1 cellular context compared by ENCODE assay signal in genomic region chr1:109508873-109509175, GRCh38.
TF ChIP-seq lines count a peak whose summit lies in the region.

No MANE protein-coding gene starts in this region.

TF ChIP-seq in GM23338, 12 proteins besides CTCF, POLR2A, EP300 and RAD21 (continued from another document):
- TF ChIP-seq, protein P1, sequence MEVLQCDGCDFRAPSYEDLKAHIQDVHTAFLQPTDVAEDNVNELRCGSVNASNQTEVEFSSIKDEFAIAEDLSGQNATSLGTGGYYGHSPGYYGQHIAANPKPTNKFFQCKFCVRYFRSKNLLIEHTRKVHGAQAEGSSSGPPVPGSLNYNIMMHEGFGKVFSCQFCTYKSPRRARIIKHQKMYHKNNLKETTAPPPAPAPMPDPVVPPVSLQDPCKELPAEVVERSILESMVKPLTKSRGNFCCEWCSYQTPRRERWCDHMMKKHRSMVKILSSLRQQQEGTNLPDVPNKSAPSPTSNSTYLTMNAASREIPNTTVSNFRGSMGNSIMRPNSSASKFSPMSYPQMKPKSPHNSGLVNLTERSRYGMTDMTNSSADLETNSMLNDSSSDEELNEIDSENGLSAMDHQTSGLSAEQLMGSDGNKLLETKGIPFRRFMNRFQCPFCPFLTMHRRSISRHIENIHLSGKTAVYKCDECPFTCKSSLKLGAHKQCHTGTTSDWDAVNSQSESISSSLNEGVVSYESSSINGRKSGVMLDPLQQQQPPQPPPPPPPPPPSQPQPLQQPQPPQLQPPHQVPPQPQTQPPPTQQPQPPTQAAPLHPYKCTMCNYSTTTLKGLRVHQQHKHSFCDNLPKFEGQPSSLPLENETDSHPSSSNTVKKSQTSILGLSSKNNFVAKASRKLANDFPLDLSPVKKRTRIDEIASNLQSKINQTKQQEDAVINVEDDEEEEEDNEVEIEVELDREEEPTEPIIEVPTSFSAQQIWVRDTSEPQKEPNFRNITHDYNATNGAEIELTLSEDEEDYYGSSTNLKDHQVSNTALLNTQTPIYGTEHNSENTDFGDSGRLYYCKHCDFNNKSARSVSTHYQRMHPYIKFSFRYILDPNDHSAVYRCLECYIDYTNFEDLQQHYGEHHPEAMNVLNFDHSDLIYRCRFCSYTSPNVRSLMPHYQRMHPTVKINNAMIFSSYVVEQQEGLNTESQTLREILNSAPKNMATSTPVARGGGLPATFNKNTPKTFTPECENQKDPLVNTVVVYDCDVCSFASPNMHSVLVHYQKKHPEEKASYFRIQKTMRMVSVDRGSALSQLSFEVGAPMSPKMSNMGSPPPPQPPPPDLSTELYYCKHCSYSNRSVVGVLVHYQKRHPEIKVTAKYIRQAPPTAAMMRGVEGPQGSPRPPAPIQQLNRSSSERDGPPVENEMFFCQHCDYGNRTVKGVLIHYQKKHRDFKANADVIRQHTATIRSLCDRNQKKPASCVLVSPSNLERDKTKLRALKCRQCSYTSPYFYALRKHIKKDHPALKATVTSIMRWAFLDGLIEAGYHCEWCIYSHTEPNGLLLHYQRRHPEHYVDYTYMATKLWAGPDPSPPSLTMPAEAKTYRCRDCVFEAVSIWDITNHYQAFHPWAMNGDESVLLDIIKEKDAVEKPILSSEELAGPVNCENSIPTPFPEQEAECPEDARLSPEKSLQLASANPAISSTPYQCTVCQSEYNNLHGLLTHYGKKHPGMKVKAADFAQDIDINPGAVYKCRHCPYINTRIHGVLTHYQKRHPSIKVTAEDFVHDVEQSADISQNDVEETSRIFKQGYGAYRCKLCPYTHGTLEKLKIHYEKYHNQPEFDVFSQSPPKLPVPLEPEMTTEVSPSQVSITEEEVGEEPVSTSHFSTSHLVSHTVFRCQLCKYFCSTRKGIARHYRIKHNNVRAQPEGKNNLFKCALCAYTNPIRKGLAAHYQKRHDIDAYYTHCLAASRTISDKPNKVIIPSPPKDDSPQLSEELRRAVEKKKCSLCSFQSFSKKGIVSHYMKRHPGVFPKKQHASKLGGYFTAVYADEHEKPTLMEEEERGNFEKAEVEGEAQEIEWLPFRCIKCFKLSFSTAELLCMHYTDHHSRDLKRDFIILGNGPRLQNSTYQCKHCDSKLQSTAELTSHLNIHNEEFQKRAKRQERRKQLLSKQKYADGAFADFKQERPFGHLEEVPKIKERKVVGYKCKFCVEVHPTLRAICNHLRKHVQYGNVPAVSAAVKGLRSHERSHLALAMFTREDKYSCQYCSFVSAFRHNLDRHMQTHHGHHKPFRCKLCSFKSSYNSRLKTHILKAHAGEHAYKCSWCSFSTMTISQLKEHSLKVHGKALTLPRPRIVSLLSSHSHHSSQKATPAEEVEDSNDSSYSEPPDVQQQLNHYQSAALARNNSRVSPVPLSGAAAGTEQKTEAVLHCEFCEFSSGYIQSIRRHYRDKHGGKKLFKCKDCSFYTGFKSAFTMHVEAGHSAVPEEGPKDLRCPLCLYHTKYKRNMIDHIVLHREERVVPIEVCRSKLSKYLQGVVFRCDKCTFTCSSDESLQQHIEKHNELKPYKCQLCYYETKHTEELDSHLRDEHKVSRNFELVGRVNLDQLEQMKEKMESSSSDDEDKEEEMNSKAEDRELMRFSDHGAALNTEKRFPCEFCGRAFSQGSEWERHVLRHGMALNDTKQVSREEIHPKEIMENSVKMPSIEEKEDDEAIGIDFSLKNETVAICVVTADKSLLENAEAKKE (CRISPR knock-in tag; IDR thresholded peaks at IDR 0.05): no peak
- TF ChIP-seq EZH2 (IDR thresholded peaks at IDR 0.05; ENCODE audit: low read depth, unreplicated experiment) (no peak), EZH2phosphoT487 (IDR thresholded peaks at IDR 0.05; ENCODE audit: unreplicated experiment) (no peak), ZNF331 (CRISPR knock-in tag; IDR thresholded peaks at IDR 0.05; ENCODE audit: low read depth) (no peak), ETS1 (IDR thresholded peaks at IDR 0.05) (no peak), ZNF114 (CRISPR knock-in tag; IDR thresholded peaks at IDR 0.05) (no peak)
- TF ChIP-seq, protein P2, sequence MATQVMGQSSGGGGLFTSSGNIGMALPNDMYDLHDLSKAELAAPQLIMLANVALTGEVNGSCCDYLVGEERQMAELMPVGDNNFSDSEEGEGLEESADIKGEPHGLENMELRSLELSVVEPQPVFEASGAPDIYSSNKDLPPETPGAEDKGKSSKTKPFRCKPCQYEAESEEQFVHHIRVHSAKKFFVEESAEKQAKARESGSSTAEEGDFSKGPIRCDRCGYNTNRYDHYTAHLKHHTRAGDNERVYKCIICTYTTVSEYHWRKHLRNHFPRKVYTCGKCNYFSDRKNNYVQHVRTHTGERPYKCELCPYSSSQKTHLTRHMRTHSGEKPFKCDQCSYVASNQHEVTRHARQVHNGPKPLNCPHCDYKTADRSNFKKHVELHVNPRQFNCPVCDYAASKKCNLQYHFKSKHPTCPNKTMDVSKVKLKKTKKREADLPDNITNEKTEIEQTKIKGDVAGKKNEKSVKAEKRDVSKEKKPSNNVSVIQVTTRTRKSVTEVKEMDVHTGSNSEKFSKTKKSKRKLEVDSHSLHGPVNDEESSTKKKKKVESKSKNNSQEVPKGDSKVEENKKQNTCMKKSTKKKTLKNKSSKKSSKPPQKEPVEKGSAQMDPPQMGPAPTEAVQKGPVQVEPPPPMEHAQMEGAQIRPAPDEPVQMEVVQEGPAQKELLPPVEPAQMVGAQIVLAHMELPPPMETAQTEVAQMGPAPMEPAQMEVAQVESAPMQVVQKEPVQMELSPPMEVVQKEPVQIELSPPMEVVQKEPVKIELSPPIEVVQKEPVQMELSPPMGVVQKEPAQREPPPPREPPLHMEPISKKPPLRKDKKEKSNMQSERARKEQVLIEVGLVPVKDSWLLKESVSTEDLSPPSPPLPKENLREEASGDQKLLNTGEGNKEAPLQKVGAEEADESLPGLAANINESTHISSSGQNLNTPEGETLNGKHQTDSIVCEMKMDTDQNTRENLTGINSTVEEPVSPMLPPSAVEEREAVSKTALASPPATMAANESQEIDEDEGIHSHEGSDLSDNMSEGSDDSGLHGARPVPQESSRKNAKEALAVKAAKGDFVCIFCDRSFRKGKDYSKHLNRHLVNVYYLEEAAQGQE (IDR thresholded peaks at IDR 0.05; ENCODE audit: unreplicated experiment): no peak
